22 cellular contexts compared by ENCODE assay signal in genomic region chr6:128161263-128161662, GRCh38.
"Had no signal": no experiment of that assay in that cellular context is flagged by ENCODE, and none has a peak within 500 bp of the region (broad histone marks: within the 10 kb centered on the region; RNA-seq: fewer than 3 reads in every experiment).

No MANE protein-coding gene starts in this region.

- H3K4me3 ChIP-seq: colonic mucosa, gastrocnemius medialis, lower lobe of right lung, ovary, psoas muscle, skin epidermis, spleen, thyroid gland had no signal

- H3K36me3 ChIP-seq: colonic mucosa, gastrocnemius medialis, lower lobe of right lung, ovary, spleen, thyroid gland had no signal

- H3K27me3 ChIP-seq: colonic mucosa, gastrocnemius medialis, ovary, spleen, thyroid gland had no signal

- DNase-seq: colonic mucosa; effector CD8-positive, alpha-beta T cell; endodermal cell; foreskin fibroblast; gastrocnemius medialis; head of caudate nucleus; left ventricle myocardium superior; lower lobe of right lung; naive thymus-derived CD8-positive, alpha-beta T cell; occipital lobe; ovary; posterior cingulate gyrus; psoas muscle; right cardiac atrium; spleen; stimulated activated CD4-positive, alpha-beta T cell treated with anti-CD3 and anti-CD28 coated beads, Interleukin-2, amount 100 ng/mL, for 48 hours; stimulated activated naive B cell treated with anti-CD40 and anti-IgM and Interleukin-4, amounts not matched to agents 10 μg/mL and 1 μg/mL and 100 μg/mL, for 72 hours; stimulated activated naive CD8-positive, alpha-beta T cell treated with anti-CD3 and anti-CD28 coated beads, Interleukin-15, amount 100 ng/mL, for 72 hours; thyroid gland had no signal

- H3K27ac ChIP-seq: colonic mucosa, epithelial cell of prostate, gastrocnemius medialis, lower lobe of right lung, ovary, psoas muscle, skin epidermis, spleen, thyroid gland had no signal

- H3K4me1 ChIP-seq: colonic mucosa, lower lobe of right lung, psoas muscle, thyroid gland had no signal

- H3K9me3 ChIP-seq: colonic mucosa, gastrocnemius medialis, lower lobe of right lung, ovary, psoas muscle, spleen, thyroid gland had no signal

- FAIRE-seq: keratinocyte had no signal
